ENCODE assay signal across 19 cellular contexts in the genomic region with DNA sequence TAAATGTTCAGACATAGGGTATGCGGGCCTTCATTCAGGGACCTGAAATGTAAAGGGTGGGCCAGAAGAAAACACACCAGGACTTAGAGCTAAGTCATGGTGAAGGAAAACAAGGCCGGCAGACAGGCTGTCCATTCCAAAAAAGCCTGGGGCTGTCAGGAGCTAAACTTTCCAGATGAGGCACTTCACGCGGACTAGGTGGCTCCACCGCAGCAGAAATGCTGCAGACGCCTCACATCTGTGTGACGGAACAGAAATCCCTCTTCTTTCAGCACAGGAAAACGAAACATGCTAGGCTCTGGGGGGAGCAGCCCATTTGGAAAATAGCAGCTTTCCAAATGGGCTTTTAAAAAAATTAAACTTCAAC.
A peak's percentile ranks its signal among the peaks of the same experiment; 100 is the strongest.
DNase-seq lines count a peak whose midpoint lies in the region; ATAC-seq and TF ChIP-seq lines count a peak whose summit lies in the region.
"Had no signal": no experiment of that assay in that cellular context is flagged by ENCODE, and none has a peak within 500 bp of the region (broad histone marks: within the 10 kb centered on the region; RNA-seq: fewer than 3 reads in every experiment).

No MANE protein-coding gene starts in this region.

- ATAC-seq in left ventricle myocardium superior, result peak; percentile 71
- ATAC-seq in HG02870 (IDR thresholded peaks at IDR 0.05; ENCODE audit: unreplicated experiment), result no peak
- ATAC-seq: T-cell, WTC11 had no signal

- in situ Hi-C loops in GM23248 (cut with MboI), result no loop called here

- no peaks in the 10 kb centered on the region for H4K20me1 ChIP-seq in GM23248 (ENCODE audit: insufficient read depth)

- peak overlapping the region; percentile 44 for H3K9ac ChIP-seq in GM23248
- H3K9ac ChIP-seq: parathyroid adenoma had no signal

- peaks cover 15% of the 10 kb centered on the region; the same call in 1 of the 2 replicates for H3K36me3 ChIP-seq in GM23248 (ENCODE audit: low read depth)
- H3K36me3 ChIP-seq: stomach, uterus had no signal

- no peaks in the 10 kb centered on the region for H3K27me3 ChIP-seq in GM23248 (replicated peaks; ENCODE audit: insufficient read depth)
- H3K27me3 ChIP-seq: stomach, uterus had no signal

- TF ChIP-seq CTCF in AG04449 (IDR thresholded peaks at IDR 0.05; ENCODE audit: insufficient read depth, low read length, missing control alignments) (no peak), WI38 (IDR thresholded peaks at IDR 0.05; ENCODE audit: low read depth, low read length) (no peak)

- DNase-seq in AG04449 (ENCODE audit: low read depth, low spot score) (no peak), GM23248 (peak; percentile 71), left ventricle myocardium superior (peak; percentile 31), DMS79 treated with DMSO at 0.1 percent for 48 hours (lab: John Stamatoyannopoulos, UW) (no peak), GDM1 (lab: John Stamatoyannopoulos, UW) (no peak), cerebellar nuclear complex (lab: John Stamatoyannopoulos, UW) (no peak)
- DNase-seq: activated effector memory CD4-positive, alpha-beta T cell treated with Interleukin-2 at 50 U/mL for 16 hours; amygdala; Calu3; hippocampal formation; NCI-H748 treated with DMSO at 0.1 percent for 48 hours; stomach; T-cell had no signal

- peaks cover 99% of the 10 kb centered on the region for H3K79me2 ChIP-seq in GM23248 (ENCODE audit: insufficient read depth)
- H3K79me2 ChIP-seq: parathyroid adenoma had no signal

- H3K4me2 ChIP-seq in GM23248 (ENCODE audit: unreplicated experiment), result peak overlapping the region; percentile 12

- peaks cover 17% of the 10 kb centered on the region for H3K4me1 ChIP-seq in GM23248 (ENCODE audit: insufficient read depth)
- H3K4me1 ChIP-seq: parathyroid adenoma, uterus had no signal

- WGBS in GM23248 (ENCODE audit: low coverage in 1 of 2, low lambda C conversion rate in 2 of 2, missing lambda C conversion rate in 2 of 2), 2 experiments, result 49 to 51% methylated on average over 8 of the region's 8 CpGs

- H3K9me3 ChIP-seq in GM23248 (ENCODE audit: low read depth), result no peaks in the 10 kb centered on the region
- H3K9me3 ChIP-seq: uterus had no signal

- intact Hi-C loops in left ventricle myocardium superior (cut with micrococcal nuclease), result no loop called here

- peak overlapping the region; percentile 34 for H3K4me3 ChIP-seq in AG04449 (ENCODE audit: low read depth, low read length)
- 0 out of 2 replicates have a peak overlapping the region, but pooled peaks have one; percentile 3 for H3K4me3 ChIP-seq in GM23248
- peak overlapping the region; percentile 36 for H3K4me3 ChIP-seq in WI38 (ENCODE audit: low read depth, low read length)
- H3K4me3 ChIP-seq: stomach, uterus had no signal

- peaks cover 75% of the 10 kb centered on the region for H3F3A ChIP-seq in GM23248 (ENCODE audit: insufficient read depth)

- H3K9me2 ChIP-seq in GM23248 (ENCODE audit: insufficient read depth), result no peaks in the 10 kb centered on the region

- peak overlapping the region; percentile 78 for H3K27ac ChIP-seq in GM23248
- H3K27ac ChIP-seq: epithelial cell of prostate, parathyroid adenoma, stomach, uterus had no signal

- POLR2A ChIA-PET in AG04449 (lab: Yijun Ruan, JAX), result interaction anchor here (0.6 kb wide), 1 partner anchor 19 kb away, joined by 3 read pairs; no protein-coding TSS in a partner anchor

- CTCF ChIA-PET in AG04449 (lab: Yijun Ruan, JAX), result interaction anchor here (0.8 to 1.6 kb wide), 5 partner anchors 9 to 175 kb away, joined by 3 to 10 read pairs (median 4); no protein-coding TSS in a partner anchor

- 0 out of 2 replicates have a peak overlapping the region, but pooled peaks have one; percentile 6 for H2AFZ ChIP-seq in GM23248
- H2AFZ ChIP-seq: parathyroid adenoma had no signal

Comparison
In these comparisons a context has a peak if more than half of its experiments do, and no peak if none do; other contexts are left out.
1. DNase-seq: peak in GM23248 (single experiment) and left ventricle myocardium superior (single experiment); none in AG04449 (single experiment), DMS79 treated with DMSO at 0.1 percent for 48 hours (single experiment), GDM1 (single experiment) and cerebellar nuclear complex (0 of 2).
2. Peak in every context shown above with its lines, with median percentiles within 50 percentile points of each other: H3K4me3 ChIP-seq.